15 cellular contexts compared by ENCODE assay signal in the genomic region with DNA sequence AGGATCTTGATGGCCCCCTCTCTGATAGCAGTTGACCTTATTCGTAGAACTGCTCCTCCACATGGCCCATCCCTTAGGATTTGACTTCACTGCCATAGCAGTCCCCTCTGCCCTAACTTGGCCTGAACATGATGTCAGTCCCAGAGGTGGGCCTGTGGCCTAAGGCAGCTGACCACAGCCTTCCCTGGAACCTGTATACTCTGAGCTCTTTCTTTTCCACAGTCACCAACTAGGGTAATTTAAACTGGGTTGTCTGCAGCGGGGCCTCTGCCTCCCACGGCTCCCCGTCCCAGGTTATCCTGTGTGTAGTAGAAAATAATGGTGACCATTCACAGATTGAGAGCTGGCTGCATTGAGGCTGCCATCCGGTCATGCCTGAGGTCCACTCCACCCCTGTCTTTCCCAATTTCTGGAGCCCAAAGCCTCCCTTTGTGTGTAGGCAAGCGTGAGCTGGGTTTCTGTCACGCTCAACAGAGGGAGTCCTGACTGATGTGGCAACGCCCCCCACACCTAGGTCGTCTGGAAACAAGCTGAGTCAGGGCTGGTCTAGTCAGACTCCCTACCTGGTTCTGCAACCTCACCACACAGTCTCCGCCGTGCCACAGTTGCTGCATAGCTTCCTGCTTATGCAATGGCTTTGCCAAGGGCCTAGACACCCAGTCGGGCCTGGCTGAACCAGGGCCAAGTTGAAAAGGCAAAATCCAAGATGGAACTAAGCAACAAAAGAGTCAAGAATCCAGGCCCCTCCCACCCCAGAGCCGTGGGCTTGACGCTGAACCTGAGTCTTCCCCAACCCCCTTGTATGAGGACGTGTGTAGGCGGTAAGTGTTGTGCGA.
A peak's percentile ranks its signal among the peaks of the same experiment; 100 is the strongest.
DNase-seq lines count a peak whose midpoint lies in the region; ATAC-seq and TF ChIP-seq lines count a peak whose summit lies in the region.
"Had no signal": no experiment of that assay in that cellular context is flagged by ENCODE, and none has a peak within 500 bp of the region (broad histone marks: within the 10 kb centered on the region; RNA-seq: fewer than 3 reads in every experiment).

No MANE protein-coding gene starts in this region.

- H3K9me3 ChIP-seq in T-helper 17 cell (ENCODE audit: control insufficient read depth, low read length, poor library complexity, severe bottlenecking) (no peaks in the 10 kb centered on the region), upper lobe of right lung (no peaks in the 10 kb centered on the region), transverse colon (no peaks in the 10 kb centered on the region)

- H3K27me3 Mint-ChIP-seq in activated CD8-positive, alpha-beta memory T cell treated with anti-CD3 and anti-CD28 coated beads, Interleukin-2, amount 10 ng/mL, durations not matched to agents 7 days and 5 days, result peaks cover 28% of the 10 kb centered on the region
- H3K27me3 Mint-ChIP-seq in T-helper 17 cell, result peaks cover 43% of the 10 kb centered on the region
- H3K27me3 Mint-ChIP-seq in stimulated activated naive B cell treated with anti-CD40 and anti-IgM and Interleukin-4, amounts not matched to agents 10 μg/mL and 1 μg/mL and 100 μg/mL, for 72 hours, result peaks cover 35 to 41% of the 10 kb centered on the region in 2 donors

- no peak for TF ChIP-seq EP300 in transverse colon (IDR thresholded peaks at IDR 0.05; ENCODE audit: low read depth)

- H3K27me3 ChIP-seq in upper lobe of right lung, result no peaks in the 10 kb centered on the region
- no peaks in the 10 kb centered on the region for H3K27me3 ChIP-seq in transverse colon

- H3K36me3 ChIP-seq in upper lobe of right lung (no peaks in the 10 kb centered on the region), transverse colon (no peaks in the 10 kb centered on the region)

- intact Hi-C loops in upper lobe of right lung (cut with DNase I) (no loop called here), transverse colon (cut with DNase I; ENCODE audit: low total_unique reads) (no loop called here)

- H3K4me3 ChIP-seq in upper lobe of right lung, result no peak overlapping the region
- no peak overlapping the region for H3K4me3 ChIP-seq in transverse colon

- no peaks in the 10 kb centered on the region for H3K4me1 Mint-ChIP-seq in activated CD8-positive, alpha-beta memory T cell treated with anti-CD3 and anti-CD28 coated beads, Interleukin-2, amount 10 ng/mL, durations not matched to agents 7 days and 5 days
- H3K4me1 Mint-ChIP-seq in T-helper 17 cell, result peaks cover 2% of the 10 kb centered on the region
- peaks cover 8 to 16% of the 10 kb centered on the region in 2 donors for H3K4me1 Mint-ChIP-seq in stimulated activated naive B cell treated with anti-CD40 and anti-IgM and Interleukin-4, amounts not matched to agents 10 μg/mL and 1 μg/mL and 100 μg/mL, for 72 hours

- no peak for TF ChIP-seq CTCF in upper lobe of right lung (IDR thresholded peaks at IDR 0.05)
- no peak for TF ChIP-seq CTCF in transverse colon (IDR thresholded peaks at IDR 0.05)

- H3K4me3 Mint-ChIP-seq in activated CD8-positive, alpha-beta memory T cell treated with anti-CD3 and anti-CD28 coated beads, Interleukin-2, amount 10 ng/mL, durations not matched to agents 7 days and 5 days, result no peak overlapping the region
- H3K4me3 Mint-ChIP-seq in T-helper 17 cell, result no peak overlapping the region
- H3K4me3 Mint-ChIP-seq in stimulated activated naive B cell treated with anti-CD40 and anti-IgM and Interleukin-4, amounts not matched to agents 10 μg/mL and 1 μg/mL and 100 μg/mL, for 72 hours, result no peak overlapping the region
- H3K4me3 Mint-ChIP-seq: activated T-cell treated with anti-CD3 and anti-CD28 coated beads, Interleukin-2, amount 50 U/mL, for 24 hours; effector memory CD8-positive, alpha-beta T cell had no signal

- no peak for TF ChIP-seq POLR2A in transverse colon (IDR thresholded peaks at IDR 0.05)

- H3K27ac Mint-ChIP-seq in activated CD8-positive, alpha-beta memory T cell treated with anti-CD3 and anti-CD28 coated beads, Interleukin-2, amount 10 ng/mL, durations not matched to agents 7 days and 5 days, result no peak overlapping the region
- H3K27ac Mint-ChIP-seq in T-helper 17 cell, result no peak overlapping the region
- no peak overlapping the region for H3K27ac Mint-ChIP-seq in stimulated activated naive B cell treated with anti-CD40 and anti-IgM and Interleukin-4, amounts not matched to agents 10 μg/mL and 1 μg/mL and 100 μg/mL, for 72 hours
- H3K27ac Mint-ChIP-seq: activated T-cell treated with anti-CD3 and anti-CD28 coated beads, Interleukin-2, amount 50 U/mL, for 24 hours; effector memory CD8-positive, alpha-beta T cell had no signal

- H3K36me3 Mint-ChIP-seq in activated CD8-positive, alpha-beta memory T cell treated with anti-CD3 and anti-CD28 coated beads, Interleukin-2, amount 10 ng/mL, durations not matched to agents 7 days and 5 days, result no peaks in the 10 kb centered on the region
- peaks cover 6% of the 10 kb centered on the region for H3K36me3 Mint-ChIP-seq in T-helper 17 cell (ENCODE audit: low read depth)
- peaks cover 1 to 3% of the 10 kb centered on the region in 2 donors for H3K36me3 Mint-ChIP-seq in stimulated activated naive B cell treated with anti-CD40 and anti-IgM and Interleukin-4, amounts not matched to agents 10 μg/mL and 1 μg/mL and 100 μg/mL, for 72 hours

- H3K4me1 ChIP-seq in upper lobe of right lung (peaks cover 6% of the 10 kb centered on the region), transverse colon (peaks cover 4 to 13% (median 11%) of the 10 kb centered on the region in 4 donors)

- H3K27ac ChIP-seq in upper lobe of right lung (no peak overlapping the region), transverse colon (no peak overlapping the region)
- H3K27ac ChIP-seq: KMS-11 had no signal

- no peaks in the 10 kb centered on the region for H3K9me3 Mint-ChIP-seq in activated CD8-positive, alpha-beta memory T cell treated with anti-CD3 and anti-CD28 coated beads, Interleukin-2, amount 10 ng/mL, durations not matched to agents 7 days and 5 days (ENCODE audit: low read depth)
- peaks cover 0 to 4% of the 10 kb centered on the region in 2 donors for H3K9me3 Mint-ChIP-seq in stimulated activated naive B cell treated with anti-CD40 and anti-IgM and Interleukin-4, amounts not matched to agents 10 μg/mL and 1 μg/mL and 100 μg/mL, for 72 hours
- H3K9me3 Mint-ChIP-seq: activated T-cell treated with anti-CD3 and anti-CD28 coated beads, Interleukin-2, amount 50 U/mL, for 24 hours; effector memory CD8-positive, alpha-beta T cell had no signal

- WGBS in transverse colon (ENCODE audit: low coverage in 1 of 2), 2 donors, result 68 to 90% methylated on average over 3 to 17 of the region's 17 CpGs

- ATAC-seq in activated CD8-positive, alpha-beta memory T cell treated with anti-CD3 and anti-CD28 coated beads, Interleukin-2, amount 10 ng/mL, durations not matched to agents 7 days and 5 days, result no peak
- ATAC-seq in T-helper 17 cell (peak; percentile 32), upper lobe of right lung (peak; percentile 50)
- no peak for ATAC-seq in stimulated activated naive B cell treated with anti-CD40 and anti-IgM and Interleukin-4, amounts not matched to agents 10 μg/mL and 1 μg/mL and 100 μg/mL, for 72 hours (replicated peaks)
- ATAC-seq: effector memory CD8-positive, alpha-beta T cell had no signal

- in situ Hi-C loops in transverse colon (cut with MboI; ENCODE audit: low pct_ligation_motif_present in 1 of 4, low pct_unique_long_range_greater_than_20kb in 1 of 4, low sequenced_read_pairs in 3 of 4), result loop anchor here in 2 of 4 donors (25.0 kb wide), 1 partner anchor 299 kb away; the partner anchor contains the start of gene FAM43A (in 2 of the 2)

- CTCF ChIA-PET in activated CD8-positive, alpha-beta memory T cell treated with anti-CD3 and anti-CD28 coated beads, Interleukin-2, amount 10 ng/mL, durations not matched to agents 7 days and 5 days (lab: Charles Lee), result no interaction called here

- DNase-seq in activated CD8-positive, alpha-beta memory T cell treated with anti-CD3 and anti-CD28 coated beads, Interleukin-2, amount 10 ng/mL, durations not matched to agents 7 days and 5 days, result peak; percentile 23
- no peak for DNase-seq in activated CD8-positive, alpha-beta memory T cell treated with anti-CD3 and anti-CD28 coated beads, Interleukin-2, amount 50 U/mL, for 48 hours
- DNase-seq in T-helper 17 cell, result no peak
- peak; percentile 95 for DNase-seq in islet precursor cell
- DNase-seq in upper lobe of right lung, result no peak
- DNase-seq in NCI-H2227 treated with DMSO at 0.1 percent for 48 hours (lab: John Stamatoyannopoulos, UW), result no peak
- DNase-seq in stimulated activated naive B cell treated with anti-CD40 and anti-IgM and Interleukin-4, amounts not matched to agents 10 μg/mL and 1 μg/mL and 100 μg/mL, for 72 hours, result no peak
- no peak for DNase-seq in transverse colon
- DNase-seq: ACHN; activated T-cell treated with anti-CD3 and anti-CD28 coated beads, Interleukin-2, amount 50 U/mL, for 24 hours; aorta; DMS79 treated with DMSO at 0.1 percent for 48 hours; effector memory CD8-positive, alpha-beta T cell; retina had no signal

Comparison
In these comparisons a context has a peak if more than half of its experiments do, and no peak if none do; other contexts are left out.
1. DNase-seq: peak in activated CD8-positive, alpha-beta memory T cell treated with anti-CD3 and anti-CD28 coated beads, Interleukin-2, amount 10 ng/mL, durations not matched to agents 7 days and 5 days (single experiment) and islet precursor cell (single experiment); none in activated CD8-positive, alpha-beta memory T cell treated with anti-CD3 and anti-CD28 coated beads, Interleukin-2, amount 50 U/mL, for 48 hours (single experiment), T-helper 17 cell (0 of 3), upper lobe of right lung (single experiment), NCI-H2227 treated with DMSO at 0.1 percent for 48 hours (single experiment), stimulated activated naive B cell treated with anti-CD40 and anti-IgM and Interleukin-4, amounts not matched to agents 10 μg/mL and 1 μg/mL and 100 μg/mL, for 72 hours (single experiment) and transverse colon (single experiment).
2. ATAC-seq: peak in T-helper 17 cell (single experiment) and upper lobe of right lung (single experiment); none in activated CD8-positive, alpha-beta memory T cell treated with anti-CD3 and anti-CD28 coated beads, Interleukin-2, amount 10 ng/mL, durations not matched to agents 7 days and 5 days (single experiment) and stimulated activated naive B cell treated with anti-CD40 and anti-IgM and Interleukin-4, amounts not matched to agents 10 μg/mL and 1 μg/mL and 100 μg/mL, for 72 hours (0 of 2).